In the genomic region with DNA sequence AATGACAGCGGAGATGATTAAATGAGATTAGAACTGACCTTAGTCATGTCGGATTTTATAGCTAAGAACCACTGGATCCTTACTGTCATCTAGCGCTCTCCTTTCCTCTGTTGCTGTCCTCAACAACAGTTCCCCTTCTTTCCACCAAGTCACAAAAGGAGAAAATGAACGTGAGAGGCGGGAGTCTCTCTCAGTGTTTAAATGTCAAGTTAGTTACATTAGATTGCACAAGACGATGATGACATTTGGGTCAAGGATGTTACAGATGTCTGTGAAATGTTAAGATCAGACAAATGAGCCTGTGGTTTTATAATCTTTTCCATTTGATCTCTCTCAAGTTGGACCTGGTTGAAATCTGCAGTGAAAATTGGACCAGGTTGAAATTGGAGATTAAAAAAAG, we compare ENCODE assay signal across 21 cellular contexts. TPM values are rescaled to one million over a fixed set of nuclear protein-coding genes. Genes with fewer than 3 reads are reported as not detected.
A peak's percentile ranks its signal among the peaks of the same experiment; 100 is the strongest.
DNase-seq lines count a peak whose midpoint lies in the region; ATAC-seq and TF ChIP-seq lines count a peak whose summit lies in the region.
"Had no signal": no experiment of that assay in that cellular context is flagged by ENCODE, and none has a peak within 500 bp of the region (broad histone marks: within the 10 kb centered on the region; RNA-seq: fewer than 3 reads in every experiment).

No MANE protein-coding gene starts in this region.

- BruUV-seq in IMR-90 (replicated peaks; lab: Mats Ljungman, UMichigan), result no TSS peak

- H2AFZ ChIP-seq in IMR-90 (replicated peaks; ENCODE audit: low read length, poor library complexity), result no peak overlapping the region
- H2AFZ ChIP-seq: hepatocyte had no signal

- H3K18ac ChIP-seq in IMR-90 (ENCODE audit: low read depth, low read length), result no peak overlapping the region

- no peaks in the 10 kb centered on the region for H3K9me3 Mint-ChIP-seq in naive thymus-derived CD8-positive, alpha-beta T cell
- H3K9me3 Mint-ChIP-seq: naive B cell; stimulated activated naive B cell treated with anti-CD40 and anti-IgM and Interleukin-4, amounts not matched to agents 10 μg/mL and 1 μg/mL and 100 μg/mL, for 72 hours had no signal

- H3K4me1 ChIP-seq in IMR-90 (ENCODE audit: control insufficient read depth, insufficient read depth, low read length) (no peaks in the 10 kb centered on the region), adipocyte (ENCODE audit: control insufficient read depth, insufficient read depth, low read length) (peaks cover 6% of the 10 kb centered on the region), suprapubic skin (no peaks in the 10 kb centered on the region)
- H3K4me1 ChIP-seq: pancreas, right lobe of liver, transverse colon had no signal

- no peaks in the 10 kb centered on the region for H3K9me1 ChIP-seq in IMR-90 (ENCODE audit: insufficient read depth, low read length)

- no peaks in the 10 kb centered on the region for H3K27me3 Mint-ChIP-seq in naive thymus-derived CD8-positive, alpha-beta T cell
- H3K27me3 Mint-ChIP-seq: naive B cell; stimulated activated naive B cell treated with anti-CD40 and anti-IgM and Interleukin-4, amounts not matched to agents 10 μg/mL and 1 μg/mL and 100 μg/mL, for 72 hours had no signal

- no peaks in the 10 kb centered on the region for H3K9me3 ChIP-seq in IMR-90 (ENCODE audit: control insufficient read depth, insufficient read depth, low read length)
- H3K9me3 ChIP-seq in adipocyte (ENCODE audit: control insufficient read depth, low read length), result no peaks in the 10 kb centered on the region
- H3K9me3 ChIP-seq in suprapubic skin, result no peaks in the 10 kb centered on the region
- H3K9me3 ChIP-seq: BE2C, pancreas, right lobe of liver, transverse colon had no signal

- TF ChIP-seq EP300 in suprapubic skin (IDR thresholded peaks at IDR 0.05), result no peak

- H3K4me2 ChIP-seq in IMR-90 (ENCODE audit: low read depth, low read length), result no peak overlapping the region
- H3K4me2 ChIP-seq: hepatocyte had no signal

- no CpG with 5 or more reads among the region's 6 CpGs for WGBS in IMR-90 (ENCODE audit: extremely low coverage in 2 of 2, insufficient read length in 1 of 2), 2 experiments
- WGBS in suprapubic skin, result 82% methylated on average over 6 of the region's 6 CpGs

- peaks cover 19% of the 10 kb centered on the region for H3K36me3 ChIP-seq in IMR-90 (ENCODE audit: control insufficient read depth, insufficient read depth, low read length)
- H3K36me3 ChIP-seq in adipocyte (ENCODE audit: control insufficient read depth, insufficient read depth, low read length, severe bottlenecking), result peaks cover 86% of the 10 kb centered on the region
- H3K36me3 ChIP-seq in suprapubic skin, result peaks cover 76% of the 10 kb centered on the region

- H3K9ac ChIP-seq in IMR-90 (ENCODE audit: low read depth, low read length) (no peak overlapping the region), adipocyte (ENCODE audit: low read length) (no peak overlapping the region)

- H3K4me3 ChIP-seq in IMR-90 (ENCODE audit: insufficient read depth, low read depth, low read length) (no peak overlapping the region), adipocyte (ENCODE audit: low read length) (no peak overlapping the region), suprapubic skin (no peak overlapping the region)
- H3K4me3 ChIP-seq: hepatocyte, pancreas, right lobe of liver, transverse colon had no signal

- H3K27me3 ChIP-seq in IMR-90 (ENCODE audit: control insufficient read depth, insufficient read depth, low read length), result no peaks in the 10 kb centered on the region
- no peaks in the 10 kb centered on the region for H3K27me3 ChIP-seq in adipocyte (replicated peaks; ENCODE audit: control insufficient read depth, insufficient read depth, low read length)
- no peaks in the 10 kb centered on the region for H3K27me3 ChIP-seq in suprapubic skin
- H3K27me3 ChIP-seq: BE2C, hepatocyte, pancreas, right lobe of liver, transverse colon had no signal

- no peak overlapping the region for H2BK5ac ChIP-seq in IMR-90 (ENCODE audit: low read depth, low read length, poor library complexity, severe bottlenecking)

- peaks cover 0 to 5% (median 3%) of the 10 kb centered on the region in 4 donors for H3K4me1 Mint-ChIP-seq in naive thymus-derived CD8-positive, alpha-beta T cell
- H3K4me1 Mint-ChIP-seq: naive B cell had no signal

- H4K20me1 ChIP-seq in IMR-90 (ENCODE audit: insufficient read depth, low read length), result no peaks in the 10 kb centered on the region

- no peak overlapping the region for H4K5ac ChIP-seq in IMR-90 (ENCODE audit: low read depth, low read length)

- intact Hi-C loops in IMR-90 (cut with micrococcal nuclease), result no loop called here

- H2AK9ac ChIP-seq in IMR-90 (replicated peaks; ENCODE audit: low read depth, low read length, poor library complexity), result no peak overlapping the region

- H4K8ac ChIP-seq in IMR-90 (ENCODE audit: low read depth in 2 of 2, low read length in 2 of 2), result no peak overlapping the region

- dilution Hi-C loops in IMR-90 (cut with HindIII; ENCODE audit: low sequenced_read_pairs, unreplicated experiment), result no loop called here

- no peak overlapping the region for H2BK15ac ChIP-seq in IMR-90 (ENCODE audit: low read depth, low read length)

- no peak overlapping the region for H3K4me3 Mint-ChIP-seq in naive thymus-derived CD8-positive, alpha-beta T cell
- H3K4me3 Mint-ChIP-seq: naive B cell; stimulated activated naive B cell treated with anti-CD40 and anti-IgM and Interleukin-4, amounts not matched to agents 10 μg/mL and 1 μg/mL and 100 μg/mL, for 72 hours had no signal

- H3K36me3 Mint-ChIP-seq in naive thymus-derived CD8-positive, alpha-beta T cell, result peaks cover 0 to 89% (median 18%) of the 10 kb centered on the region in 3 donors

- H3K4ac ChIP-seq in IMR-90 (ENCODE audit: low read depth, low read length), result no peak overlapping the region

- in situ Hi-C loops in IMR-90 (cut with MboI; ENCODE audit: low sequenced_read_pairs), result loop anchor here (25.0 kb wide), 1 partner anchor 800 kb away; no protein-coding TSS in a partner anchor

- no peak overlapping the region for H3K23ac ChIP-seq in IMR-90 (ENCODE audit: low read depth, low read length)

- TF ChIP-seq POLR2A in IMR-90 (IDR thresholded peaks at IDR 0.05; ENCODE audit: low read depth, low read length) (no peak), suprapubic skin (IDR thresholded peaks at IDR 0.05) (no peak)

- no peak overlapping the region for H3K56ac ChIP-seq in IMR-90 (ENCODE audit: extremely low read depth, insufficient read depth, low read length)

- CTCF ChIA-PET in IMR-90 (lab: Yijun Ruan, JAX), result interaction anchor here (0.6 to 1.2 kb wide), 2 partner anchors 294 to 589 kb away, joined by 3 to 5 read pairs; no protein-coding TSS in a partner anchor

- DNase-seq in NOMO-1 (lab: John Stamatoyannopoulos, UW; ENCODE audit: unreplicated experiment in 2 of 2) (peak; percentile 4 to 23), NOMO-1 treated with dmso at 0.1 percent for 144 hours (lab: John Stamatoyannopoulos, UW; ENCODE audit: unreplicated experiment) (no peak), IMR-90 (peak; percentile 3), adipocyte (ENCODE audit: low read depth) (peak; percentile 10), RKO (ENCODE audit: low spot score) (no peak), suprapubic skin (ENCODE audit: low spot score in 2 of 2) (no peak)
- no peak for DNase-seq in naive thymus-derived CD8-positive, alpha-beta T cell
- DNase-seq: 8988T; BE2C; KG1; naive B cell; NCI-H1105 treated with DMSO at 0.1 percent for 48 hours; NCI-H2081 treated with DMSO at 0.1 percent for 48 hours; NCI-H510A; pancreas; right lobe of liver; Right ventricle myocardium superior; stimulated activated naive B cell treated with anti-CD40 and anti-IgM and Interleukin-4, amounts not matched to agents 10 μg/mL and 1 μg/mL and 100 μg/mL, for 72 hours; transverse colon had no signal

- H3K14ac ChIP-seq in IMR-90 (replicated peaks; ENCODE audit: low read depth, low read length), result no peak overlapping the region

- no peak for TF ChIP-seq RAD21 in IMR-90 (IDR thresholded peaks at IDR 0.05; ENCODE audit: low read length)

- H4K91ac ChIP-seq in IMR-90 (ENCODE audit: insufficient read depth, low read depth, low read length), result no peak overlapping the region

- no peak for ATAC-seq in IMR-90 (ENCODE audit: low read depth)
- ATAC-seq in naive thymus-derived CD8-positive, alpha-beta T cell, result no peak
- no peak for ATAC-seq in GM19397 (IDR thresholded peaks at IDR 0.05; ENCODE audit: unreplicated experiment)
- ATAC-seq: pancreas; right lobe of liver; stimulated activated naive B cell treated with anti-CD40 and anti-IgM and Interleukin-4, amounts not matched to agents 10 μg/mL and 1 μg/mL and 100 μg/mL, for 72 hours had no signal

- POLR2A ChIA-PET in IMR-90 (lab: Charles Lee; ENCODE audit: unreplicated experiment), result no interaction called here
- POLR2A ChIA-PET in naive thymus-derived CD8-positive, alpha-beta T cell (lab: Charles Lee), result no interaction called here

- no peak overlapping the region for H2AK5ac ChIP-seq in IMR-90 (ENCODE audit: low read depth, low read length)

- H3K79me1 ChIP-seq in IMR-90 (ENCODE audit: low read depth in 1 of 2, low read length in 2 of 2), result no peaks in the 10 kb centered on the region; a peak in 2 of 4 replicates

- no peak for TF ChIP-seq CTCF in IMR-90 (conservative IDR thresholded peaks at IDR 0.05; ENCODE audit: low read depth, low read length)
- no peak for TF ChIP-seq CTCF in suprapubic skin (IDR thresholded peaks at IDR 0.05)

- H3K27ac ChIP-seq in IMR-90 (ENCODE audit: insufficient read depth, low read length) (no peak overlapping the region), suprapubic skin (no peak overlapping the region)
- H3K27ac ChIP-seq: hepatocyte, pancreas, right lobe of liver, transverse colon had no signal

- H2BK20ac ChIP-seq in IMR-90 (ENCODE audit: low read depth, low read length), result no peak overlapping the region

- H3K27ac Mint-ChIP-seq in naive thymus-derived CD8-positive, alpha-beta T cell, result peak overlapping the region in 9 of 10 donors; percentile 33 to 90 (median 75)
- H3K27ac Mint-ChIP-seq: stimulated activated naive B cell treated with anti-CD40 and anti-IgM and Interleukin-4, amounts not matched to agents 10 μg/mL and 1 μg/mL and 100 μg/mL, for 72 hours had no signal

- no peak overlapping the region for H2BK120ac ChIP-seq in IMR-90 (ENCODE audit: low read depth, low read length)

TF ChIP-seq in IMR-90, 13 proteins besides CTCF, POLR2A, EP300 and RAD21:
- peak; percentile 52; the same call in 1 of the 2 replicates for TF ChIP-seq CEBPB (IDR thresholded peaks at IDR 0.05; ENCODE audit: low read depth, low read length)
- TF ChIP-seq MAZ (IDR thresholded peaks at IDR 0.05; ENCODE audit: borderline replicate concordance, low read depth, low read length), result no peak
- TF ChIP-seq BHLHE40 (IDR thresholded peaks at IDR 0.05; ENCODE audit: low read depth, low read length), result no peak

RNA-seq across cellular contexts. Expression of gene FBXO38, which starts 53.5 kb away (rescaled TPM):
- total RNA-seq in IMR-90 (2012; rRNA removed), result 70.1 and 86.7 TPM in 2 replicates
- polyA plus RNA-seq in IMR-90 (2012; rRNA removed), result 10.2 and 14.9 TPM in 2 replicates
- 2.8 and 10.8 TPM in 2 replicates for polyA plus RNA-seq in IMR-90 (2012; cell fraction: cytosol; rRNA removed)
- 4.6 and 28.3 TPM in 2 replicates for polyA plus RNA-seq in IMR-90 (2012; cell fraction: nucleus; rRNA removed; ENCODE audit: low replicate concordance)
- total RNA-seq in naive thymus-derived CD8-positive, alpha-beta T cell, result 10 to 100 TPM; 96.7 to 97.0 TPM
- polyA plus RNA-seq in naive thymus-derived CD8-positive, alpha-beta T cell, result 10 to 100 TPM; 15.5 to 17.6 (median 16.0) TPM
- total RNA-seq in suprapubic skin, result 10 to 100 TPM; 18.2 to 98.8 (median 33.1) TPM

Comparison
In these comparisons a context has a peak if more than half of its experiments do, and no peak if none do; other contexts are left out.
1. DNase-seq: peak in NOMO-1 (2 of 2), IMR-90 (single experiment) and adipocyte (single experiment); none in NOMO-1 treated with dmso at 0.1 percent for 144 hours (single experiment), naive thymus-derived CD8-positive, alpha-beta T cell (0 of 10), RKO (single experiment) and suprapubic skin (0 of 2).